ENCODE assay signal across 2 cellular contexts in the genomic region with DNA sequence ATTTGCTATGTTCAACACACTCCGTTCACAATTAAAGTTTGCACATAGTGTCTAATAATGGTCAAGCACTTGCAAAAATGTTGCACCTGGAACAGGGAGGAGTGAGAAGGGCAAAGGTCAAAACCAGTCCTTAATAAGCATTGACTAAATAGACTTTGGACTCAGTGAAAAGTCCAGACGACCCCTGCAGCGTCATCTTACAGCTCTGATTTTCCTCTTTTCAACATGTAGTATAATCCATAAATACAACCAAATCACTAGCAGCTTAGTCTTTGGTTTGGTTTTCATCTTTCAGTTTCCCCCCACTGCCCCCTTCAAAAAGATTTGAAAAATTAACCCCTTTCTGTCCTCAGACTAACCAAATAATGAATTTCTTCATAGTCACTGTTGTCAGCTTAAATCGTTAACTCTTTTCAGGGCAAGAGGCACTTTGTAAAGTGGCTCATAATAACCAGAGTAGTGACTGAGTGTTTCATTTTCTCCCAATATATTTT.
TF ChIP-seq lines count a peak whose summit lies in the region.

No MANE protein-coding gene starts in this region.

TF ChIP-seq in HCT116, 20 proteins besides CTCF, POLR2A, EP300 and RAD21 (continued from another document):
- TF ChIP-seq, protein P1, sequence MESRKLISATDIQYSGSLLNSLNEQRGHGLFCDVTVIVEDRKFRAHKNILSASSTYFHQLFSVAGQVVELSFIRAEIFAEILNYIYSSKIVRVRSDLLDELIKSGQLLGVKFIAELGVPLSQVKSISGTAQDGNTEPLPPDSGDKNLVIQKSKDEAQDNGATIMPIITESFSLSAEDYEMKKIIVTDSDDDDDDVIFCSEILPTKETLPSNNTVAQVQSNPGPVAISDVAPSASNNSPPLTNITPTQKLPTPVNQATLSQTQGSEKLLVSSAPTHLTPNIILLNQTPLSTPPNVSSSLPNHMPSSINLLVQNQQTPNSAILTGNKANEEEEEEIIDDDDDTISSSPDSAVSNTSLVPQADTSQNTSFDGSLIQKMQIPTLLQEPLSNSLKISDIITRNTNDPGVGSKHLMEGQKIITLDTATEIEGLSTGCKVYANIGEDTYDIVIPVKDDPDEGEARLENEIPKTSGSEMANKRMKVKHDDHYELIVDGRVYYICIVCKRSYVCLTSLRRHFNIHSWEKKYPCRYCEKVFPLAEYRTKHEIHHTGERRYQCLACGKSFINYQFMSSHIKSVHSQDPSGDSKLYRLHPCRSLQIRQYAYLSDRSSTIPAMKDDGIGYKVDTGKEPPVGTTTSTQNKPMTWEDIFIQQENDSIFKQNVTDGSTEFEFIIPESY (IDR thresholded peaks at IDR 0.05; ENCODE audit: extremely low read depth, insufficient replicate concordance, low read length): no peak
- no peak for TF ChIP-seq SIN3A (IDR thresholded peaks at IDR 0.05; ENCODE audit: low read depth)
- no peak for TF ChIP-seq JUND (IDR thresholded peaks at IDR 0.05)
TF ChIP-seq in HCT116: peak in this region for 0.

TF ChIP-seq in neural cell, 6 proteins besides CTCF, POLR2A, EP300 and RAD21 (continued from another document):
- no peak for TF ChIP-seq POLR2AphosphoS5 (IDR thresholded peaks at IDR 0.05)
